ENCODE assay signal across 15 cellular contexts in the genomic region with DNA sequence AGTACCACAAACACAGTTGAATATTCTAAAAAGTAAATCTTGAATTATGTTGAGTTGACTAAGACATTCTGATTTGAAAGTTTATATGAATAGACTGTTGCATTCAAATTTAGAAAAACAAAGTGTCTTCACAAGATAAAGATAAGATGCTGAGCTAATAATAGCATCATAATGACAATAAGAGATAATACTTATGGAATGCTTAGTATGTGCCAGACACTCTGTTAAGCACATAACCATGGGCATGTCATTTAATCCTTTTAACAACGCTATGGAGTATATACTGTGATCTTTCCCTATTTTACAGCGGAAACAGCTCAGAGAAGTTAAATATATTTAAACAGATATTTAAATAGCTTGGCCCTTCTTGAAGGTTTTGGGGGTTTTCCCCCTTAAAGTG.
DNase-seq lines count a peak whose midpoint lies in the region; ATAC-seq and TF ChIP-seq lines count a peak whose summit lies in the region.
"Had no signal": no experiment of that assay in that cellular context is flagged by ENCODE, and none has a peak within 500 bp of the region (broad histone marks: within the 10 kb centered on the region; RNA-seq: fewer than 3 reads in every experiment).

No MANE protein-coding gene starts in this region.

- H3K79me2 ChIP-seq in GM23248 (ENCODE audit: insufficient read depth) (peaks cover 62% of the 10 kb centered on the region), SK-N-SH (ENCODE audit: insufficient read depth) (0 out of 2 replicates have a peak, but pooled peaks cover 2% of the 10 kb centered on the region)

- H3K4me2 ChIP-seq in GM23248 (ENCODE audit: unreplicated experiment) (peak overlapping the region; percentile 38), SK-N-SH (no peak overlapping the region)

- H3F3A ChIP-seq in GM23248 (ENCODE audit: insufficient read depth) (peaks cover 77% of the 10 kb centered on the region), SK-N-SH (replicated peaks; ENCODE audit: insufficient read depth) (peaks cover 23% of the 10 kb centered on the region)

- CTCF ChIA-PET in SK-N-SH (lab: Yijun Ruan, JAX): interaction anchor here (0.6 kb wide), 1 partner anchor 164 kb away, joined by 3 read pairs; a partner anchor contains a TSS

- no peak overlapping the region for H3K9ac ChIP-seq in GM23248
- no peak overlapping the region for H3K9ac ChIP-seq in SK-N-SH

- no peaks in the 10 kb centered on the region for H3K9me3 ChIP-seq in GM23248 (ENCODE audit: low read depth)
- H3K9me3 ChIP-seq in SK-N-SH: no peaks in the 10 kb centered on the region
- H3K9me3 ChIP-seq in right lobe of liver: no peaks in the 10 kb centered on the region
- H3K9me3 ChIP-seq in prostate gland: no peaks in the 10 kb centered on the region

- no peak overlapping the region for H3K4me3 ChIP-seq in GM23248
- H3K4me3 ChIP-seq in SK-N-SH (ENCODE audit: low read depth in 2 of 2, low read length in 1 of 2): no peak overlapping the region
- H3K4me3 ChIP-seq in fibroblast of the aortic adventitia (ENCODE audit: low read depth, low read length): no peak overlapping the region
- H3K4me3 ChIP-seq in right lobe of liver: no peak overlapping the region
- H3K4me3 ChIP-seq in prostate gland: no peak overlapping the region

- in situ Hi-C loops in GM23248 (cut with MboI): no loop called here

- DNase-seq in A172 (ENCODE audit: low spot score) (peak; percentile 8), GM23248 (peak; percentile 41), SK-N-SH (no peak), fibroblast of the aortic adventitia (ENCODE audit: low read depth) (peak; percentile 46), right lobe of liver (no peak), prostate gland (ENCODE audit: low spot score) (no peak)
- DNase-seq: 8988T, KBM-7, NCI-H1436 treated with DMSO at 0.1 percent for 48 hours, NCI-H2081, NCI-H510A treated with DMSO at 0.1 percent for 48 hours, SHP77 had no signal

- H2AFZ ChIP-seq in GM23248 (no peak overlapping the region), SK-N-SH (ENCODE audit: low read depth) (no peak overlapping the region)

- H3K27me3 ChIP-seq in GM23248 (replicated peaks; ENCODE audit: insufficient read depth) (no peaks in the 10 kb centered on the region), SK-N-SH (ENCODE audit: insufficient read depth) (no peaks in the 10 kb centered on the region), right lobe of liver (no peaks in the 10 kb centered on the region), prostate gland (replicated peaks; ENCODE audit: insufficient read depth) (no peaks in the 10 kb centered on the region)

- H4K20me1 ChIP-seq in GM23248 (ENCODE audit: insufficient read depth) (no peaks in the 10 kb centered on the region), SK-N-SH (ENCODE audit: insufficient read depth) (no peaks in the 10 kb centered on the region)

- POLR2A ChIA-PET in SK-N-SH (lab: Yijun Ruan, JAX): no interaction called here

- H3K27ac ChIP-seq in GM23248: peak overlapping the region; percentile 85
- H3K27ac ChIP-seq in SK-N-SH (ENCODE audit: low read depth in 2 of 2, low read length in 1 of 2): peak overlapping the region in 1 of 2 experiments; percentile 40; a peak in 2 of 4 replicates
- no peak overlapping the region for H3K27ac ChIP-seq in right lobe of liver
- no peak overlapping the region for H3K27ac ChIP-seq in prostate gland

- intact Hi-C loops in right lobe of liver (cut with DNase I): no loop called here
- intact Hi-C loops in prostate gland (cut with DNase I): no loop called here

- H3K9me2 ChIP-seq in GM23248 (ENCODE audit: insufficient read depth): no peaks in the 10 kb centered on the region
- no peaks in the 10 kb centered on the region for H3K9me2 ChIP-seq in SK-N-SH

- TF ChIP-seq RAD21 in SK-N-SH (IDR thresholded peaks at IDR 0.05; ENCODE audit: low read length): no peak

- H3K36me3 ChIP-seq in GM23248 (ENCODE audit: low read depth) (peaks cover 6% of the 10 kb centered on the region; the same call in 1 of the 2 replicates), SK-N-SH (replicated peaks in 1 of 2; ENCODE audit: control insufficient read depth in 1 of 2, insufficient read depth in 2 of 2, low read length in 1 of 2) (no peaks in the 10 kb centered on the region), right lobe of liver (no peaks in the 10 kb centered on the region), prostate gland (no peaks in the 10 kb centered on the region)

- TF ChIP-seq POLR2A in right lobe of liver (IDR thresholded peaks at IDR 0.05): no peak
- TF ChIP-seq POLR2A in prostate gland (IDR thresholded peaks at IDR 0.05): no peak

- WGBS in GM23248 (ENCODE audit: low coverage in 1 of 2, low lambda C conversion rate in 2 of 2, missing lambda C conversion rate in 2 of 2), 2 experiments: 83 to 89% methylated on average over 2 of the region's 2 CpGs
- WGBS in SK-N-SH (ENCODE audit: low lambda C conversion rate): 74% methylated on average over 2 of the region's 2 CpGs
- 82% methylated on average over 2 of the region's 2 CpGs for WGBS in right lobe of liver (ENCODE audit: insufficient coverage, low coverage, low lambda C conversion rate, missing lambda C conversion rate)
- 70% methylated on average over 2 of the region's 2 CpGs for WGBS in prostate gland

- TF ChIP-seq CTCF in SK-N-SH (IDR thresholded peaks at IDR 0.05) (no peak), fibroblast of the aortic adventitia (IDR thresholded peaks at IDR 0.05; ENCODE audit: insufficient read depth, low read length) (no peak), right lobe of liver (IDR thresholded peaks at IDR 0.05) (no peak), prostate gland (IDR thresholded peaks at IDR 0.05) (no peak)

- H3K4me1 ChIP-seq in GM23248 (ENCODE audit: insufficient read depth) (peaks cover 75% of the 10 kb centered on the region), SK-N-SH (ENCODE audit: control insufficient read depth in 1 of 2, insufficient read depth in 2 of 2, low read depth in 1 of 2, low read length in 1 of 2) (peaks cover 0 to 38% of the 10 kb centered on the region in 2 experiments; a peak in 2 of 4 replicates), right lobe of liver (peaks cover 0 to 4% (median 0%) of the 10 kb centered on the region in 4 donors), prostate gland (replicated peaks) (no peaks in the 10 kb centered on the region)

- no peak for ATAC-seq in GM19351 (IDR thresholded peaks at IDR 0.05; ENCODE audit: unreplicated experiment)
- ATAC-seq in right lobe of liver: no peak
- ATAC-seq in GM21447 (IDR thresholded peaks at IDR 0.05; ENCODE audit: unreplicated experiment): no peak
- ATAC-seq: HCT116 had no signal

- no peak for TF ChIP-seq EP300 in SK-N-SH (IDR thresholded peaks at IDR 0.05; ENCODE audit: borderline replicate concordance in 1 of 2, low read depth in 1 of 2, low read length in 1 of 2)

TF ChIP-seq in SK-N-SH, 30 proteins besides CTCF, POLR2A, EP300 and RAD21 (continues in another document):
- TF ChIP-seq, protein P1, sequence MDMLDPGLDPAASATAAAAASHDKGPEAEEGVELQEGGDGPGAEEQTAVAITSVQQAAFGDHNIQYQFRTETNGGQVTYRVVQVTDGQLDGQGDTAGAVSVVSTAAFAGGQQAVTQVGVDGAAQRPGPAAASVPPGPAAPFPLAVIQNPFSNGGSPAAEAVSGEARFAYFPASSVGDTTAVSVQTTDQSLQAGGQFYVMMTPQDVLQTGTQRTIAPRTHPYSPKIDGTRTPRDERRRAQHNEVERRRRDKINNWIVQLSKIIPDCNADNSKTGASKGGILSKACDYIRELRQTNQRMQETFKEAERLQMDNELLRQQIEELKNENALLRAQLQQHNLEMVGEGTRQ (IDR thresholded peaks at IDR 0.05; ENCODE audit: borderline replicate concordance, low read depth, low read length): no peak
- TF ChIP-seq RFX5 (IDR thresholded peaks at IDR 0.05; ENCODE audit: low read length) (no peak), ELF1 (IDR thresholded peaks at IDR 0.05) (no peak), YY1 (IDR thresholded peaks at IDR 0.05; ENCODE audit: low read depth) (no peak), GABPA (IDR thresholded peaks at IDR 0.05; ENCODE audit: low read depth) (no peak), TAF1 (IDR thresholded peaks at IDR 0.05; ENCODE audit: borderline replicate concordance, low read depth, low read length) (no peak)
- TF ChIP-seq, protein P2, sequence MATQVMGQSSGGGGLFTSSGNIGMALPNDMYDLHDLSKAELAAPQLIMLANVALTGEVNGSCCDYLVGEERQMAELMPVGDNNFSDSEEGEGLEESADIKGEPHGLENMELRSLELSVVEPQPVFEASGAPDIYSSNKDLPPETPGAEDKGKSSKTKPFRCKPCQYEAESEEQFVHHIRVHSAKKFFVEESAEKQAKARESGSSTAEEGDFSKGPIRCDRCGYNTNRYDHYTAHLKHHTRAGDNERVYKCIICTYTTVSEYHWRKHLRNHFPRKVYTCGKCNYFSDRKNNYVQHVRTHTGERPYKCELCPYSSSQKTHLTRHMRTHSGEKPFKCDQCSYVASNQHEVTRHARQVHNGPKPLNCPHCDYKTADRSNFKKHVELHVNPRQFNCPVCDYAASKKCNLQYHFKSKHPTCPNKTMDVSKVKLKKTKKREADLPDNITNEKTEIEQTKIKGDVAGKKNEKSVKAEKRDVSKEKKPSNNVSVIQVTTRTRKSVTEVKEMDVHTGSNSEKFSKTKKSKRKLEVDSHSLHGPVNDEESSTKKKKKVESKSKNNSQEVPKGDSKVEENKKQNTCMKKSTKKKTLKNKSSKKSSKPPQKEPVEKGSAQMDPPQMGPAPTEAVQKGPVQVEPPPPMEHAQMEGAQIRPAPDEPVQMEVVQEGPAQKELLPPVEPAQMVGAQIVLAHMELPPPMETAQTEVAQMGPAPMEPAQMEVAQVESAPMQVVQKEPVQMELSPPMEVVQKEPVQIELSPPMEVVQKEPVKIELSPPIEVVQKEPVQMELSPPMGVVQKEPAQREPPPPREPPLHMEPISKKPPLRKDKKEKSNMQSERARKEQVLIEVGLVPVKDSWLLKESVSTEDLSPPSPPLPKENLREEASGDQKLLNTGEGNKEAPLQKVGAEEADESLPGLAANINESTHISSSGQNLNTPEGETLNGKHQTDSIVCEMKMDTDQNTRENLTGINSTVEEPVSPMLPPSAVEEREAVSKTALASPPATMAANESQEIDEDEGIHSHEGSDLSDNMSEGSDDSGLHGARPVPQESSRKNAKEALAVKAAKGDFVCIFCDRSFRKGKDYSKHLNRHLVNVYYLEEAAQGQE (IDR thresholded peaks at IDR 0.05; ENCODE audit: low read depth, low read length): no peak

Comparison
In these comparisons a context has a peak if more than half of its experiments do, and no peak if none do; other contexts are left out.
1. DNase-seq: peak in A172 (single experiment), GM23248 (single experiment) and fibroblast of the aortic adventitia (single experiment); none in SK-N-SH (single experiment), right lobe of liver (0 of 3) and prostate gland (single experiment).